Comparison of ENCODE assay signal across 8 cellular contexts in the genomic region with DNA sequence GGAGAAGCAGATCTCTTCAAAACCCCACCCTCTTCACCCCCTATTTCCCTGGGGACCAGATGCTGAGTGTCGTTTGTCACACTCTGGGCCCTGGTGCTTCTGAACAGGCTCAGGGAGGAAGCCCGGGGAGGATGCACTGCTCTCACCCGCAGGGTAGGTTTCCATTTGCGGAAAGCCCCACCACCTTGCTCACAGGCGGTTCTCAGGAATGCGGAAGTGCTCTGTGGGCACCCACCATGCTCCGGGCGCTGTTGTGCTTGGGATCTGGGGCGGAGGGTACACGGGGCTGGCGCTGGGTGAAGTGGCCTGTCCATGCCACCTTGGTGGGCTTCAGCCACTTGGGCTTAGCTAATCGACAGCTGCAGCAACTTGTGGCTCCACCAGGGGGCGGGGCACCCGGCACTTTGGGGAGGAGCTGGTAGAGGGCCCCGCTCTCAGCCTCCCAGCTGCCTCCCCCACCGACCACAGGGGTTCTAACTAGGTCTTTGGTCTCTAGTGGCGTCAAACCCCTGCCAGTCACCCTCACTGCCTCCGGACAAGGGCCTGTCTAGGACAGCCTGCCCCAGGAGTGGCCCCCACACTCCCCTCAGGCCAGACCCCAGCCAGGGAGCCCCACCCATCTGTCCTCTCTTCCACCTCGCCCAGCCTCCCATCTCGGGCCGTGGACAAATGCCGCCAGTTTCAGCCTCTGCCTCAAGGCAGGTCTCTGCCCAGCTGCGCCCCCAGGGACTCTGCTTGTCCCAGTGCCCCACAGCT. TPM values are rescaled to one million over a fixed set of nuclear protein-coding genes. Genes with fewer than 3 reads are reported as not detected.
DNase-seq lines count a peak whose midpoint lies in the region; ATAC-seq and TF ChIP-seq lines count a peak whose summit lies in the region.

No MANE protein-coding gene starts in this region.

- H3K27me3 ChIP-seq in RWPE2 (ENCODE audit: insufficient read depth, poor library complexity, severe bottlenecking) (no peaks in the 10 kb centered on the region), cardiac muscle cell (no peaks in the 10 kb centered on the region)

- DNase-seq in CD14-positive monocyte (ENCODE audit: low spot score): peak; percentile 83
- peak; percentile 64 for DNase-seq in RWPE2 (ENCODE audit: low spot score)
- DNase-seq in activated effector memory CD4-positive, alpha-beta T cell treated with Interleukin-2 at 50 U/mL for 16 hours: peak; percentile 74
- DNase-seq in cardiac muscle cell (ENCODE audit: low read depth in 1 of 2, low spot score in 1 of 2): peak; percentile 53 to 71
- DNase-seq in sciatic nerve (ENCODE audit: low spot score): peak; percentile 77
- DNase-seq in occipital lobe (lab: John Stamatoyannopoulos, UW): no peak

- TF ChIP-seq CTCF in CD14-positive monocyte (IDR thresholded peaks at IDR 0.05) (peak; percentile 41), RWPE2 (IDR thresholded peaks at IDR 0.05; ENCODE audit: poor library complexity, severe bottlenecking) (peak; percentile 45), cardiac muscle cell (IDR thresholded peaks at IDR 0.05; ENCODE audit: low read depth, low read length) (peak; percentile 74)

- ATAC-seq in GM19025 (IDR thresholded peaks at IDR 0.05; ENCODE audit: low read depth, unreplicated experiment) (peak; percentile 87), HG03280 (IDR thresholded peaks at IDR 0.05; ENCODE audit: unreplicated experiment) (peak; percentile 65), RWPE2 (ENCODE audit: low read depth) (peak; percentile 75), sciatic nerve (peak; percentile 64)

- H3K27ac ChIP-seq in RWPE2 (ENCODE audit: poor library complexity, severe bottlenecking): peak overlapping the region; percentile 1
- H3K27ac ChIP-seq in cardiac muscle cell: peak overlapping the region; percentile 7

- peaks cover 24 to 26% (median 25%) of the 10 kb centered on the region in 3 donors for H3K27me3 Mint-ChIP-seq in CD14-positive monocyte (ENCODE audit: low read depth in 3 of 3)

- H3K27ac Mint-ChIP-seq in CD14-positive monocyte: peak overlapping the region; percentile 89 to 95 (median 91)

- intact Hi-C loops in CD14-positive monocyte (cut with micrococcal nuclease) (no loop called here), sciatic nerve (cut with DNase I) (no loop called here)

- H3K4me1 Mint-ChIP-seq in CD14-positive monocyte: peaks cover 18% of the 10 kb centered on the region

- peak overlapping the region; percentile 73 to 86 for H3K4me3 Mint-ChIP-seq in CD14-positive monocyte

- no peaks in the 10 kb centered on the region for H3K9me3 Mint-ChIP-seq in CD14-positive monocyte

- peak overlapping the region; percentile 13 for H3K4me3 ChIP-seq in RWPE2 (ENCODE audit: severe bottlenecking)
- H3K4me3 ChIP-seq in cardiac muscle cell: no peak overlapping the region

- H3K36me3 ChIP-seq in RWPE2 (ENCODE audit: low read depth) (peaks cover 21% of the 10 kb centered on the region), cardiac muscle cell (peaks cover 20% of the 10 kb centered on the region)

- no peaks in the 10 kb centered on the region for H3K9me3 ChIP-seq in RWPE2 (ENCODE audit: severe bottlenecking)
- no peaks in the 10 kb centered on the region for H3K9me3 ChIP-seq in cardiac muscle cell (ENCODE audit: low read depth)

- H3K36me3 Mint-ChIP-seq in CD14-positive monocyte: peaks cover 32 to 33% of the 10 kb centered on the region in 2 donors

- H3K4me1 ChIP-seq in RWPE2 (ENCODE audit: insufficient read depth, poor library complexity, severe bottlenecking) (no peaks in the 10 kb centered on the region), cardiac muscle cell (ENCODE audit: low read depth) (peaks cover 28% of the 10 kb centered on the region)

RNA-seq across cellular contexts. Expression of a gene that starts 7.4 kb away (rescaled TPM):
- polyA plus RNA-seq in CD14-positive monocyte (10 to 100 TPM; 71.6 to 72.1 TPM), cardiac muscle cell (447 and 449 TPM in 2 replicates)
- total RNA-seq in cardiac muscle cell (430 and 526 TPM in 2 replicates), sciatic nerve (126 TPM), occipital lobe (129 TPM)

RNA-seq across cellular contexts. Expression of a gene that starts 15.6 kb away (rescaled TPM):
- polyA plus RNA-seq in CD14-positive monocyte: 1 to 10 TPM; 1.3 to 1.4 TPM
- total RNA-seq in cardiac muscle cell: 6.9 and 24.3 TPM in 2 replicates
- polyA plus RNA-seq in cardiac muscle cell: 17.3 and 18.7 TPM in 2 replicates
- total RNA-seq in sciatic nerve: 7.8 TPM
- 0.62 TPM for total RNA-seq in occipital lobe

RNA-seq across cellular contexts. Expression of a gene that starts 25.4 kb away (rescaled TPM):
- polyA plus RNA-seq in CD14-positive monocyte (not detected), cardiac muscle cell (1.1 and 1.2 TPM in 2 replicates)
- total RNA-seq in cardiac muscle cell (not detected in 2 replicates), sciatic nerve (not detected), occipital lobe (not detected)

RNA-seq across cellular contexts. Expression of a gene that starts 30.5 kb away (rescaled TPM):
- polyA plus RNA-seq in CD14-positive monocyte (1,000 to 10,000 TPM; 1,250 to 1,483 TPM), cardiac muscle cell (788 and 1,052 TPM in 2 replicates)
- total RNA-seq in cardiac muscle cell (957 and 1,963 TPM in 2 replicates), sciatic nerve (329 TPM), occipital lobe (200 TPM)

RNA-seq across cellular contexts. Expression of a gene that starts 36.4 kb away (rescaled TPM):
- under 1 TPM; 0.16 to 0.21 TPM for polyA plus RNA-seq in CD14-positive monocyte
- not detected in 2 replicates for total RNA-seq in cardiac muscle cell
- not detected in 2 replicates for polyA plus RNA-seq in cardiac muscle cell
- 0.45 TPM for total RNA-seq in sciatic nerve
- 0.47 TPM for total RNA-seq in occipital lobe
